8 cellular contexts compared by ENCODE assay signal in genomic region chr10:104325436-104326430, GRCh38. TPM values are rescaled to one million over a fixed set of nuclear protein-coding genes. Genes with fewer than 3 reads are reported as not detected.
DNase-seq lines count a peak whose midpoint lies in the region; ATAC-seq and TF ChIP-seq lines count a peak whose summit lies in the region.

No MANE protein-coding gene starts in this region.

- H3K4me3 ChIP-seq in esophagus muscularis mucosa (peak overlapping the region in 3 of 4 donors; percentile 1 to 18 (median 12)), osteoblast (ENCODE audit: insufficient read depth, low read length) (no peak overlapping the region)

- CTCF ChIA-PET in CD4-positive, alpha-beta T cell (lab: Charles Lee) = no interaction called here

- peaks cover 82% of the 10 kb centered on the region for H3K79me2 ChIP-seq in osteoblast (ENCODE audit: insufficient read depth, low read length)

- no peak overlapping the region for H2AFZ ChIP-seq in osteoblast (ENCODE audit: low read length)

- H3K4me1 Mint-ChIP-seq in CD4-positive, alpha-beta T cell (ENCODE audit: low read depth) = peaks cover 99% of the 10 kb centered on the region
- peaks cover 89% of the 10 kb centered on the region for H3K4me1 Mint-ChIP-seq in T-helper 1 cell treated with Interleukin-12 subunit alpha and Interleukin-12 subunit beta and Interleukin-4 antibody, amounts not matched to agents 30 μg/mL and 1 μg/mL, for 36 hours (ENCODE audit: low read depth)

- H3K4me1 ChIP-seq in esophagus muscularis mucosa (peaks cover 100% of the 10 kb centered on the region in 4 donors), osteoblast (ENCODE audit: insufficient read depth, low read length) (peaks cover 75% of the 10 kb centered on the region)

- POLR2A ChIA-PET in CD4-positive, alpha-beta T cell (lab: Charles Lee) = interaction anchor here (1.4 to 6.1 kb wide), 2 partner anchors 11 to 13 kb away, joined by 3 to 38 read pairs; partner anchors contain the start of gene ITPRIP

- H3K9me3 ChIP-seq in CD4-positive, alpha-beta T cell (ENCODE audit: control insufficient read depth, low read length) = no peaks in the 10 kb centered on the region
- H3K9me3 ChIP-seq in esophagus muscularis mucosa (no peaks in the 10 kb centered on the region), osteoblast (ENCODE audit: low read depth, low read length) (no peaks in the 10 kb centered on the region)

- peaks cover 26% of the 10 kb centered on the region for H4K20me1 ChIP-seq in osteoblast (ENCODE audit: insufficient read depth, low read length)

- no peak for TF ChIP-seq POLR2A in esophagus muscularis mucosa (IDR thresholded peaks at IDR 0.05; ENCODE audit: low read depth)

- H3K27me3 ChIP-seq in CD4-positive, alpha-beta T cell (ENCODE audit: control insufficient read depth, insufficient read depth, low read length) = no peaks in the 10 kb centered on the region
- H3K27me3 ChIP-seq in esophagus muscularis mucosa = no peaks in the 10 kb centered on the region
- H3K27me3 ChIP-seq in osteoblast (ENCODE audit: insufficient read depth, low read length) = no peaks in the 10 kb centered on the region

- no peak for TF ChIP-seq CTCF in CD4-positive, alpha-beta T cell (IDR thresholded peaks at IDR 0.05)
- no peak for TF ChIP-seq CTCF in esophagus muscularis mucosa (IDR thresholded peaks at IDR 0.05)
- no peak for TF ChIP-seq CTCF in osteoblast (IDR thresholded peaks at IDR 0.05; ENCODE audit: extremely low read depth, low read depth, low read length)

- WGBS in esophagus muscularis mucosa = 50% methylated on average over 23 of the region's 28 CpGs

- ATAC-seq in CD4-positive, alpha-beta T cell (ENCODE audit: poor library complexity) = no peak
- ATAC-seq in GM18870 (IDR thresholded peaks at IDR 0.05; ENCODE audit: unreplicated experiment) = no peak

- no peak for DNase-seq in CD4-positive, alpha-beta T cell
- DNase-seq in esophagus muscularis mucosa (ENCODE audit: extremely low spot score) (no peak), osteoblast (ENCODE audit: insufficient read length, low spot score, missing footprints) (no peak), T-helper 9 cell (no peak), LoVo (ENCODE audit: low spot score) (no peak), cerebellum (ENCODE audit: low spot score) (no peak)

- no peaks in the 10 kb centered on the region for H3K9me3 Mint-ChIP-seq in CD4-positive, alpha-beta T cell
- H3K9me3 Mint-ChIP-seq in T-helper 1 cell treated with Interleukin-12 subunit alpha and Interleukin-12 subunit beta and Interleukin-4 antibody, amounts not matched to agents 30 μg/mL and 1 μg/mL, for 36 hours = no peaks in the 10 kb centered on the region

- peak; percentile 30 for TF ChIP-seq EP300 in esophagus muscularis mucosa (IDR thresholded peaks at IDR 0.05)

- peaks cover 23% of the 10 kb centered on the region for H3K36me3 Mint-ChIP-seq in CD4-positive, alpha-beta T cell (ENCODE audit: low read depth)
- peaks cover 10% of the 10 kb centered on the region for H3K36me3 Mint-ChIP-seq in T-helper 1 cell treated with Interleukin-12 subunit alpha and Interleukin-12 subunit beta and Interleukin-4 antibody, amounts not matched to agents 30 μg/mL and 1 μg/mL, for 36 hours (ENCODE audit: low read depth)

- H3K4me2 ChIP-seq in osteoblast (ENCODE audit: insufficient read depth, low read length) = peak overlapping the region; percentile 18

- H3K4me3 Mint-ChIP-seq in CD4-positive, alpha-beta T cell = peak overlapping the region; percentile 61
- H3K4me3 Mint-ChIP-seq in T-helper 1 cell treated with Interleukin-12 subunit alpha and Interleukin-12 subunit beta and Interleukin-4 antibody, amounts not matched to agents 30 μg/mL and 1 μg/mL, for 36 hours = peak overlapping the region; percentile 35

- peak overlapping the region; percentile 88 for H3K27ac Mint-ChIP-seq in CD4-positive, alpha-beta T cell
- peak overlapping the region; percentile 69 for H3K27ac Mint-ChIP-seq in T-helper 1 cell treated with Interleukin-12 subunit alpha and Interleukin-12 subunit beta and Interleukin-4 antibody, amounts not matched to agents 30 μg/mL and 1 μg/mL, for 36 hours

- peaks cover 0 to 5% (median 2%) of the 10 kb centered on the region in 4 donors for H3K36me3 ChIP-seq in esophagus muscularis mucosa
- H3K36me3 ChIP-seq in osteoblast (ENCODE audit: insufficient read depth, low read length) = peaks cover 25% of the 10 kb centered on the region

- no peaks in the 10 kb centered on the region for H3K27me3 Mint-ChIP-seq in CD4-positive, alpha-beta T cell
- H3K27me3 Mint-ChIP-seq in T-helper 1 cell treated with Interleukin-12 subunit alpha and Interleukin-12 subunit beta and Interleukin-4 antibody, amounts not matched to agents 30 μg/mL and 1 μg/mL, for 36 hours (ENCODE audit: low read depth) = no peaks in the 10 kb centered on the region

- intact Hi-C loops in CD4-positive, alpha-beta T cell (cut with DNase I, micrococcal nuclease) = no loop called here
- intact Hi-C loops in esophagus muscularis mucosa (cut with DNase I) = no loop called here

- H3K27ac ChIP-seq in CD4-positive, alpha-beta T cell (ENCODE audit: low read depth, low read length) = peak overlapping the region; percentile 2
- H3K27ac ChIP-seq in esophagus muscularis mucosa (replicated peaks in 1 of 4) (peak overlapping the region; percentile 97 to 100 (median 98)), osteoblast (ENCODE audit: low read depth, low read length) (peak overlapping the region; percentile 98)

RNA-seq across cellular contexts. Expression of gene ITPRIP, which starts 12.5 kb away (rescaled TPM):
- 100 to 1,000 TPM; 127 to 133 TPM for total RNA-seq in CD4-positive, alpha-beta T cell
- 10 to 100 TPM; 18.7 to 56.0 (median 39.9) TPM for total RNA-seq in esophagus muscularis mucosa
- 14.8 and 16.5 TPM in 2 replicates for total RNA-seq in osteoblast
- 4.3 TPM for total RNA-seq in cerebellum

RNA-seq across cellular contexts. Expression of gene CFAP58, which starts 27.9 kb away (rescaled TPM):
- not detected for total RNA-seq in CD4-positive, alpha-beta T cell
- total RNA-seq in esophagus muscularis mucosa (1 to 10 TPM in 2 of 4 donors, under 1 TPM in 2; 0.71 to 1.6 (median 1.0) TPM), osteoblast (0.36 and 0.59 TPM in 2 replicates), cerebellum (0.45 TPM)

RNA-seq across cellular contexts. Expression of gene GSTO2, which starts 56.7 kb away (rescaled TPM):
- 1 to 10 TPM in 1 of 2 experiments, under 1 TPM in 1; 0.77 to 1.2 TPM for total RNA-seq in CD4-positive, alpha-beta T cell
- under 1 TPM; 0.42 to 0.99 (median 0.63) TPM for total RNA-seq in esophagus muscularis mucosa
- total RNA-seq in osteoblast = 1.8 and 2.2 TPM in 2 replicates
- total RNA-seq in cerebellum = 2.2 TPM

Comparison
In these comparisons a context has a peak if more than half of its experiments do, and no peak if none do; other contexts are left out.
1. H3K27ac ChIP-seq: peak in every context shown above with its lines; median percentile 98 in esophagus muscularis mucosa; 98 in osteoblast; 2 in CD4-positive, alpha-beta T cell.